Comparison of ENCODE assay signal across 8 cellular contexts in the genomic region with DNA sequence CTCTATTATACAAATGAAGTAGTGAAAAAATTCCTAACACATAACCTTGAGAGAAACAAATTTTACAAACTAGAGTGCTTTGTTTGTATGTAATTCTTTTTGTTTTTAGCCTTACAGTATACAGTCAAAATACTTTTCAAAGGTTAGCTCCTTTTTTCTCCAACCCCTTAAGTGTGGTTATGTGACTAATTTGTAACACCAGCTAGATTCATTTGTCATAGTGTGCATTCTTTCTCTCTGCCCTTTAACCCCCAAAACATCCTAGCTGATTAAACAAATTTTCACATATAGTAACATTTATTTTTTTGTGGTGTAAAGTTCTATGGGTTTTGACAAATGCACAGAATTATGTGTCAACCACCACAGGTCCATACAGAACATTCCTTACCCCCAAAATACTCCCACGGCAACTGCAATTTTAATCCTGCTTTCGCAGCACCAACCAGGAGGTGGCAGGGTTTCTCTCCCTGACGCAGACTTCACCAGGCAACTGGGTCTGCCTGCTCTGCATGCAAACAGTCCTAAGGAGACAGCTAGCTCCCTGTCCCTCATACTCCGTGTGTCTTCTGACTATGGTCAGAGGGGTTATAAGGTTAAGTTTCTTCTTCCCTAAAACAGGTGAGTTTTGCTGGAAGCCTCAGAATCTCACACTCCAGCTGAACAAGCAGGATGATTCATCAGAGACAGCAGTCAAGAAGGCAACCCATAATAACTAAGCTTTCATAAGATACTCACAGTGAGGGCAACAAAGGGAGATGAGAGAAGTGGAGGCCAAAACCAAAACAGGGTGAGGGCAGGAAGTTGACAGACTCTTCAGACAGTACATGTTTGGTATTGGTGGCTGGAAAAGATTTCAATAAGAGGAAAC. TPM values are rescaled to one million over a fixed set of nuclear protein-coding genes. Genes with fewer than 3 reads are reported as not detected.
DNase-seq lines count a peak whose midpoint lies in the region; ATAC-seq, FAIRE-seq and TF ChIP-seq lines count a peak whose summit lies in the region.

No MANE protein-coding gene starts in this region.

- peaks cover 10% of the 10 kb centered on the region; the same call in 2 of the 3 replicates for H3K4me1 ChIP-seq in A549

- no peaks in the 10 kb centered on the region for H3K36me3 Mint-ChIP-seq in activated CD8-positive, alpha-beta T cell treated with anti-CD3 and anti-CD28 coated beads for 36 hours (ENCODE audit: low read depth)
- no peaks in the 10 kb centered on the region for H3K36me3 Mint-ChIP-seq in osteocyte (ENCODE audit: unreplicated experiment)

- POLR2A ChIA-PET in A549 (lab: Yijun Ruan, JAX), result no interaction called here
- POLR2A ChIA-PET in activated CD8-positive, alpha-beta T cell treated with anti-CD3 and anti-CD28 coated beads for 36 hours (lab: Charles Lee), result no interaction called here

- no peak for FAIRE-seq in A549 (lab: Jason Lieb, UNC)

- no peaks in the 10 kb centered on the region for H3K9me3 ChIP-seq in A549

- peak; percentile 66 to 72 for DNase-seq in A549 (ENCODE audit: low read depth in 1 of 2, low spot score in 1 of 2)
- peak; percentile 53 for DNase-seq in GM10266 (ENCODE audit: extremely low spot score)
- DNase-seq in NCI-H1105 (lab: John Stamatoyannopoulos, UW), result peak; percentile 26
- peak; percentile 50 for DNase-seq in activated CD8-positive, alpha-beta T cell treated with anti-CD3 and anti-CD28 coated beads for 36 hours
- peak; percentile 43 to 77 for DNase-seq in foreskin fibroblast
- no peak for DNase-seq in osteocyte (ENCODE audit: extremely low spot score, unreplicated experiment)
- no peak for DNase-seq in activated CD8-positive, alpha-beta memory T cell treated with anti-CD3 and anti-CD28 coated beads for 24 hours

- TF ChIP-seq EP300 in A549 (IDR thresholded peaks at IDR 0.05), result no peak

- no peak for TF ChIP-seq POLR2A in A549 (IDR thresholded peaks at IDR 0.05; ENCODE audit: low read length)

- peak; percentile 73 to 82 for TF ChIP-seq RAD21 in A549 (conservative IDR thresholded peaks at IDR 0.05 in 1 of 2, IDR thresholded peaks at IDR 0.05 in 1 of 2)

- H3K27ac Mint-ChIP-seq in activated CD8-positive, alpha-beta T cell treated with anti-CD3 and anti-CD28 coated beads for 36 hours, result no peak overlapping the region
- H3K27ac Mint-ChIP-seq in osteocyte (ENCODE audit: unreplicated experiment), result no peak overlapping the region

- peak overlapping the region; percentile 26; the same call in 1 of the 3 replicates for H3K4me2 ChIP-seq in A549

- 0 out of 6 replicates have a peak overlapping the region, but pooled peaks of 1 of the 2 experiments have one; percentile 1 for H3K27ac ChIP-seq in A549

- no peaks in the 10 kb centered on the region for H3K9me3 Mint-ChIP-seq in activated CD8-positive, alpha-beta T cell treated with anti-CD3 and anti-CD28 coated beads for 36 hours
- H3K9me3 Mint-ChIP-seq in osteocyte (ENCODE audit: unreplicated experiment), result no peaks in the 10 kb centered on the region

- H3K4me3 ChIP-seq in A549, result no peak overlapping the region
- H3K4me3 ChIP-seq in foreskin fibroblast (ENCODE audit: low read depth in 1 of 2, low read length in 2 of 2), result no peak overlapping the region

- H3K4me1 Mint-ChIP-seq in activated CD8-positive, alpha-beta T cell treated with anti-CD3 and anti-CD28 coated beads for 36 hours (ENCODE audit: low read depth), result peaks cover 16% of the 10 kb centered on the region
- no peaks in the 10 kb centered on the region for H3K4me1 Mint-ChIP-seq in osteocyte (ENCODE audit: unreplicated experiment)

- intact Hi-C loops in activated CD8-positive, alpha-beta T cell treated with anti-CD3 and anti-CD28 coated beads for 36 hours (cut with micrococcal nuclease), result no loop called here

- peak; percentile 96 for ATAC-seq in A549
- ATAC-seq in activated CD8-positive, alpha-beta T cell treated with anti-CD3 and anti-CD28 coated beads for 36 hours, result peak; percentile 84
- ATAC-seq in GM21360 (IDR thresholded peaks at IDR 0.05; ENCODE audit: unreplicated experiment), result no peak

- no peaks in the 10 kb centered on the region for H3K27me3 Mint-ChIP-seq in activated CD8-positive, alpha-beta T cell treated with anti-CD3 and anti-CD28 coated beads for 36 hours
- peaks cover 13% of the 10 kb centered on the region for H3K27me3 Mint-ChIP-seq in osteocyte (ENCODE audit: unreplicated experiment)

- no peak overlapping the region for H3K4me3 Mint-ChIP-seq in activated CD8-positive, alpha-beta T cell treated with anti-CD3 and anti-CD28 coated beads for 36 hours
- H3K4me3 Mint-ChIP-seq in osteocyte (ENCODE audit: unreplicated experiment), result no peak overlapping the region

- CTCF ChIA-PET in A549 (lab: Yijun Ruan, JAX), result interaction anchor here (0.6 to 9.0 kb wide), 62 partner anchors 9 to 341 kb away, joined by 3 to 74 read pairs (median 5); partner anchors contain the start of gene WDR38
- CTCF ChIA-PET in activated CD8-positive, alpha-beta T cell treated with anti-CD3 and anti-CD28 coated beads for 36 hours (lab: Charles Lee), result interaction anchor here (1.0 to 3.6 kb wide), 18 partner anchors 10 to 855 kb away, joined by 3 to 22 read pairs (median 4); partner anchors contain the start of gene NR6A1

- peak; percentile 77 for TF ChIP-seq CTCF in A549 (IDR thresholded peaks at IDR 0.05)
- TF ChIP-seq CTCF in GM10266 (IDR thresholded peaks at IDR 0.05; ENCODE audit: control insufficient read depth, insufficient read depth, low read depth, missing control alignments), result peak; percentile 58
- peak; percentile 55 for TF ChIP-seq CTCF in activated CD8-positive, alpha-beta T cell treated with anti-CD3 and anti-CD28 coated beads for 36 hours (IDR thresholded peaks at IDR 0.05)
- peak; percentile 87 for TF ChIP-seq CTCF in foreskin fibroblast (IDR thresholded peaks at IDR 0.05; ENCODE audit: low read depth, low read length)
- peak; percentile 88 for TF ChIP-seq CTCF in osteocyte (IDR thresholded peaks at IDR 0.05)

- 15% methylated on average over 4 of the region's 4 CpGs for WGBS in A549 (ENCODE audit: missing lambda C conversion rate)

TF ChIP-seq in A549, 52 proteins besides CTCF, POLR2A, EP300 and RAD21:
- TF ChIP-seq RCOR1 (IDR thresholded peaks at IDR 0.05; ENCODE audit: low read depth, low read length) (no peak), SMC3 (IDR thresholded peaks at IDR 0.05) (peak; percentile 79)
- TF ChIP-seq, protein P1, sequence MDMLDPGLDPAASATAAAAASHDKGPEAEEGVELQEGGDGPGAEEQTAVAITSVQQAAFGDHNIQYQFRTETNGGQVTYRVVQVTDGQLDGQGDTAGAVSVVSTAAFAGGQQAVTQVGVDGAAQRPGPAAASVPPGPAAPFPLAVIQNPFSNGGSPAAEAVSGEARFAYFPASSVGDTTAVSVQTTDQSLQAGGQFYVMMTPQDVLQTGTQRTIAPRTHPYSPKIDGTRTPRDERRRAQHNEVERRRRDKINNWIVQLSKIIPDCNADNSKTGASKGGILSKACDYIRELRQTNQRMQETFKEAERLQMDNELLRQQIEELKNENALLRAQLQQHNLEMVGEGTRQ (IDR thresholded peaks at IDR 0.05), result no peak
- TF ChIP-seq, protein P2, sequence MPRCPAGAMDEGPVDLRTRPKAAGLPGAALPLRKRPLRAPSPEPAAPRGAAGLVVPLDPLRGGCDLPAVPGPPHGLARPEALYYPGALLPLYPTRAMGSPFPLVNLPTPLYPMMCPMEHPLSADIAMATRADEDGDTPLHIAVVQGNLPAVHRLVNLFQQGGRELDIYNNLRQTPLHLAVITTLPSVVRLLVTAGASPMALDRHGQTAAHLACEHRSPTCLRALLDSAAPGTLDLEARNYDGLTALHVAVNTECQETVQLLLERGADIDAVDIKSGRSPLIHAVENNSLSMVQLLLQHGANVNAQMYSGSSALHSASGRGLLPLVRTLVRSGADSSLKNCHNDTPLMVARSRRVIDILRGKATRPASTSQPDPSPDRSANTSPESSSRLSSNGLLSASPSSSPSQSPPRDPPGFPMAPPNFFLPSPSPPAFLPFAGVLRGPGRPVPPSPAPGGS (IDR thresholded peaks at IDR 0.05), result no peak

RNA-seq across cellular contexts. Expression of gene NR5A1, which starts 44.5 kb away (rescaled TPM):
- polyA plus RNA-seq in A549 (2011; rRNA removed) (not detected in 2 replicates), A549 (2017; fragmentation: RNase III; extraction: RNeasy Plus Mini Kit Qiagen cat#74134 plus additional on column Dnase treatment) (not detected in 3 replicates)
- 0.05 TPM in 1 of 2 replicates, not detected in the other for polyA plus RNA-seq in A549 (2012; cell fraction: cytosol; rRNA removed)
- 0.04 and 0.05 TPM in 2 replicates for polyA plus RNA-seq in A549 (2012; cell fraction: nucleus; rRNA removed)
- not detected in 2 replicates for polyA minus RNA-seq in A549 (2011; rRNA and poly(A)+ RNA removed)
- total RNA-seq in activated CD8-positive, alpha-beta T cell treated with anti-CD3 and anti-CD28 coated beads for 36 hours, result not detected
- total RNA-seq in osteocyte, result not detected in 2 replicates

Comparison
In these comparisons a context has a peak if more than half of its experiments do, and no peak if none do; other contexts are left out.
1. DNase-seq: peak in A549 (2 of 2), GM10266 (single experiment), NCI-H1105 (single experiment), activated CD8-positive, alpha-beta T cell treated with anti-CD3 and anti-CD28 coated beads for 36 hours (single experiment) and foreskin fibroblast (2 of 2); none in osteocyte (single experiment) and activated CD8-positive, alpha-beta memory T cell treated with anti-CD3 and anti-CD28 coated beads for 24 hours (single experiment).
2. Peak in every context shown above with its lines, with median percentiles within 50 percentile points of each other: CTCF ChIP-seq.